Comparison of ENCODE assay signal across 8 cellular contexts in genomic region chr14:81170829-81171195, GRCh38. TPM values are rescaled to one million over a fixed set of nuclear protein-coding genes. Genes with fewer than 3 reads are reported as not detected.
DNase-seq lines count a peak whose midpoint lies in the region; ATAC-seq and TF ChIP-seq lines count a peak whose summit lies in the region.

No MANE protein-coding gene starts in this region.

- TF ChIP-seq CTCF in tibial artery (IDR thresholded peaks at IDR 0.05) (no peak), GM20000 (IDR thresholded peaks at IDR 0.05; ENCODE audit: extremely low read depth, missing control alignments) (no peak)

- peak overlapping the region in 1 of 2 donors; percentile 61 for H3K4me3 ChIP-seq in tibial artery

- H3K4me1 ChIP-seq in tibial artery = peaks cover 0 to 13% (median 3%) of the 10 kb centered on the region in 4 donors

- H3K4me3 Mint-ChIP-seq in activated T-cell treated with anti-CD3 and anti-CD28 coated beads, Interleukin-2, amount 50 U/mL, for 4 hours = peak overlapping the region; percentile 87
- H3K4me3 Mint-ChIP-seq in activated naive CD8-positive, alpha-beta T cell treated with anti-CD3 and anti-CD28 coated beads for 36 hours = peak overlapping the region; percentile 88
- peak overlapping the region; percentile 85 for H3K4me3 Mint-ChIP-seq in memory B cell

- no peak for DNase-seq in activated T-cell treated with anti-CD3 and anti-CD28 coated beads, Interleukin-2, amount 50 U/mL, for 4 hours
- no peak for DNase-seq in activated T-cell treated with anti-CD3 and anti-CD28 coated beads, Interleukin-2, amount 50 U/mL, for 1 hour
- DNase-seq in activated naive CD8-positive, alpha-beta T cell treated with anti-CD3 and anti-CD28 coated beads for 36 hours = no peak
- DNase-seq in memory B cell (ENCODE audit: low spot score in 2 of 2) = no peak
- DNase-seq in tibial artery = no peak
- no peak for DNase-seq in GM20000 (ENCODE audit: low spot score)
- DNase-seq in LoVo (ENCODE audit: low spot score) = no peak

- H3K36me3 ChIP-seq in tibial artery = no peaks in the 10 kb centered on the region

- intact Hi-C loops in tibial artery (cut with DNase I; ENCODE audit: low total_unique reads) = loop anchor here (5.0 kb wide), 2 partner anchors 51 to 184 kb away; partner anchors contain the start of gene GTF2A1

- H3K27me3 Mint-ChIP-seq in activated T-cell treated with anti-CD3 and anti-CD28 coated beads, Interleukin-2, amount 50 U/mL, for 4 hours (ENCODE audit: low read depth) = no peaks in the 10 kb centered on the region
- no peaks in the 10 kb centered on the region for H3K27me3 Mint-ChIP-seq in activated naive CD8-positive, alpha-beta T cell treated with anti-CD3 and anti-CD28 coated beads for 36 hours
- H3K27me3 Mint-ChIP-seq in memory B cell = no peaks in the 10 kb centered on the region

- H3K9me3 ChIP-seq in tibial artery = no peaks in the 10 kb centered on the region

- H3K27ac ChIP-seq in tibial artery = peak overlapping the region; percentile 86

- no peaks in the 10 kb centered on the region for H3K27me3 ChIP-seq in tibial artery

- peak overlapping the region; percentile 96 for H3K27ac Mint-ChIP-seq in activated naive CD8-positive, alpha-beta T cell treated with anti-CD3 and anti-CD28 coated beads for 36 hours
- H3K27ac Mint-ChIP-seq in memory B cell = peak overlapping the region; percentile 87

- no peak for ATAC-seq in activated T-cell treated with anti-CD3 and anti-CD28 coated beads, Interleukin-2, amount 50 U/mL, for 4 hours
- ATAC-seq in memory B cell (ENCODE audit: low read depth) (no peak), esophagus mucosa (no peak)

- H3K9me3 Mint-ChIP-seq in activated T-cell treated with anti-CD3 and anti-CD28 coated beads, Interleukin-2, amount 50 U/mL, for 4 hours = no peaks in the 10 kb centered on the region
- no peaks in the 10 kb centered on the region for H3K9me3 Mint-ChIP-seq in activated naive CD8-positive, alpha-beta T cell treated with anti-CD3 and anti-CD28 coated beads for 36 hours
- H3K9me3 Mint-ChIP-seq in memory B cell = no peaks in the 10 kb centered on the region

- no peaks in the 10 kb centered on the region for H3K36me3 Mint-ChIP-seq in activated T-cell treated with anti-CD3 and anti-CD28 coated beads, Interleukin-2, amount 50 U/mL, for 4 hours (ENCODE audit: insufficient read depth)
- peaks cover 2% of the 10 kb centered on the region for H3K36me3 Mint-ChIP-seq in activated naive CD8-positive, alpha-beta T cell treated with anti-CD3 and anti-CD28 coated beads for 36 hours
- no peaks in the 10 kb centered on the region for H3K36me3 Mint-ChIP-seq in memory B cell

- peaks cover 21% of the 10 kb centered on the region for H3K4me1 Mint-ChIP-seq in activated T-cell treated with anti-CD3 and anti-CD28 coated beads, Interleukin-2, amount 50 U/mL, for 4 hours (ENCODE audit: low read depth)
- peaks cover 15% of the 10 kb centered on the region for H3K4me1 Mint-ChIP-seq in activated naive CD8-positive, alpha-beta T cell treated with anti-CD3 and anti-CD28 coated beads for 36 hours
- peaks cover 35% of the 10 kb centered on the region for H3K4me1 Mint-ChIP-seq in memory B cell

RNA-seq across cellular contexts. Expression of gene GTF2A1, which starts 49.9 kb away (rescaled TPM):
- total RNA-seq in activated T-cell treated with anti-CD3 and anti-CD28 coated beads, Interleukin-2, amount 50 U/mL, for 4 hours = 10 to 100 TPM; 42.8 to 44.4 (median 43.4) TPM
- 10 to 100 TPM; 42.5 TPM for total RNA-seq in activated naive CD8-positive, alpha-beta T cell treated with anti-CD3 and anti-CD28 coated beads for 36 hours
- 21.7 TPM for total RNA-seq in esophagus mucosa
